1 cellular context compared by ENCODE assay signal in genomic region chr2:142876423-142876822, GRCh38.
TF ChIP-seq lines count a peak whose summit lies in the region.

No MANE protein-coding gene starts in this region.

TF ChIP-seq in IMR-90, 13 proteins besides CTCF, POLR2A, EP300 and RAD21:
- TF ChIP-seq SMC3 (IDR thresholded peaks at IDR 0.05; ENCODE audit: low read depth, low read length) (no peak), FOS (IDR thresholded peaks at IDR 0.05; ENCODE audit: low read depth, low read length) (no peak), CHD1 (IDR thresholded peaks at IDR 0.05; ENCODE audit: low read depth, low read length) (no peak), MAZ (IDR thresholded peaks at IDR 0.05; ENCODE audit: borderline replicate concordance, low read depth, low read length) (no peak), MXI1 (IDR thresholded peaks at IDR 0.05; ENCODE audit: borderline replicate concordance, low read depth, low read length) (no peak), BHLHE40 (IDR thresholded peaks at IDR 0.05; ENCODE audit: low read depth, low read length) (no peak), MAFK (IDR thresholded peaks at IDR 0.05; ENCODE audit: low read depth, low read length) (no peak), CEBPB (IDR thresholded peaks at IDR 0.05; ENCODE audit: low read depth, low read length) (no peak), USF2 (IDR thresholded peaks at IDR 0.05; ENCODE audit: low read depth, low read length) (no peak), NFE2L2 (IDR thresholded peaks at IDR 0.05; ENCODE audit: low read depth, low read length) (no peak), ELK1 (IDR thresholded peaks at IDR 0.05; ENCODE audit: borderline replicate concordance, low read depth, low read length) (no peak), RFX5 (IDR thresholded peaks at IDR 0.05; ENCODE audit: low read depth, low read length) (no peak), RCOR1 (IDR thresholded peaks at IDR 0.05; ENCODE audit: insufficient replicate concordance, low read length) (no peak)
